Comparison of ENCODE assay signal across 18 cellular contexts in genomic region chr22:47094861-47095330, GRCh38.
DNase-seq lines count a peak whose midpoint lies in the region; ATAC-seq and TF ChIP-seq lines count a peak whose summit lies in the region.
"Had no signal": no experiment of that assay in that cellular context is flagged by ENCODE, and none has a peak within 500 bp of the region (broad histone marks: within the 10 kb centered on the region; RNA-seq: fewer than 3 reads in every experiment).

No MANE protein-coding gene starts in this region.

- TF ChIP-seq CTCF in fibroblast of lung (conservative IDR thresholded peaks at IDR 0.05 in 1 of 2, IDR thresholded peaks at IDR 0.05 in 1 of 2; ENCODE audit: low read depth in 1 of 2, low read length in 2 of 2): no peak

- H3K4me2 ChIP-seq in fibroblast of lung (ENCODE audit: extremely low read depth, insufficient read depth, low read length): no peak overlapping the region

- H3K27me3 Mint-ChIP-seq in activated naive CD8-positive, alpha-beta T cell treated with anti-CD3 and anti-CD28 coated beads, Interleukin-2, amount 50 U/mL, for 24 hours: no peaks in the 10 kb centered on the region
- no peaks in the 10 kb centered on the region for H3K27me3 Mint-ChIP-seq in activated naive CD8-positive, alpha-beta T cell treated with anti-CD3 and anti-CD28 coated beads for 36 hours

- H3K27ac ChIP-seq in SJSA1: peak overlapping the region; percentile 41
- no peak overlapping the region for H3K27ac ChIP-seq in fibroblast of lung (ENCODE audit: insufficient read depth, low read length)

- H3K36me3 ChIP-seq in SJSA1: peaks cover 6% of the 10 kb centered on the region; the same call in 1 of the 2 replicates
- H3K36me3 ChIP-seq in fibroblast of lung (ENCODE audit: control insufficient read depth, insufficient read depth, low read length): no peaks in the 10 kb centered on the region

- peak; percentile 15 for ATAC-seq in activated naive CD8-positive, alpha-beta T cell treated with anti-CD3 and anti-CD28 coated beads, Interleukin-2, amount 50 U/mL, for 24 hours
- peak; percentile 83 for ATAC-seq in stimulated activated effector memory CD8-positive, alpha-beta T cell treated with anti-CD3 and anti-CD28 coated beads, Interleukin-12 subunit alpha, Interleukin-12 subunit beta, amount 100 ng/mL, for 72 hours
- ATAC-seq in HG03097 (IDR thresholded peaks at IDR 0.05; ENCODE audit: low FRiP score, unreplicated experiment): no peak
- ATAC-seq: CD8-positive, alpha-beta T cell had no signal

- H3K27me3 ChIP-seq in SJSA1 (replicated peaks) (no peaks in the 10 kb centered on the region), fibroblast of lung (ENCODE audit: control insufficient read depth, insufficient read depth, low read length) (no peaks in the 10 kb centered on the region)

- H3K4me1 ChIP-seq in SJSA1 (replicated peaks) (peaks cover 38% of the 10 kb centered on the region), fibroblast of lung (ENCODE audit: control insufficient read depth, extremely low read depth, insufficient read depth, low read length) (no peaks in the 10 kb centered on the region)

- peaks cover 5% of the 10 kb centered on the region for H3K9me3 Mint-ChIP-seq in activated naive CD8-positive, alpha-beta T cell treated with anti-CD3 and anti-CD28 coated beads, Interleukin-2, amount 50 U/mL, for 24 hours
- H3K9me3 Mint-ChIP-seq in activated naive CD8-positive, alpha-beta T cell treated with anti-CD3 and anti-CD28 coated beads for 36 hours: peaks cover 2% of the 10 kb centered on the region
- H3K9me3 Mint-ChIP-seq in stimulated activated effector memory CD8-positive, alpha-beta T cell treated with anti-CD3 and anti-CD28 coated beads, Interleukin-12 subunit alpha, Interleukin-12 subunit beta, amount 100 ng/mL, for 72 hours: no peaks in the 10 kb centered on the region
- H3K9me3 Mint-ChIP-seq: CD8-positive, alpha-beta T cell had no signal

- H3K9me3 ChIP-seq in SJSA1 (replicated peaks) (0 out of 2 replicates have a peak, but pooled peaks cover 10% of the 10 kb centered on the region), fibroblast of lung (ENCODE audit: control insufficient read depth, insufficient read depth, low read depth, low read length) (no peaks in the 10 kb centered on the region)

- peaks cover 24% of the 10 kb centered on the region for H3K4me1 Mint-ChIP-seq in activated naive CD8-positive, alpha-beta T cell treated with anti-CD3 and anti-CD28 coated beads, Interleukin-2, amount 50 U/mL, for 24 hours
- H3K4me1 Mint-ChIP-seq in activated naive CD8-positive, alpha-beta T cell treated with anti-CD3 and anti-CD28 coated beads for 36 hours: peaks cover 18% of the 10 kb centered on the region
- peaks cover 65% of the 10 kb centered on the region for H3K4me1 Mint-ChIP-seq in stimulated activated effector memory CD8-positive, alpha-beta T cell treated with anti-CD3 and anti-CD28 coated beads, Interleukin-12 subunit alpha, Interleukin-12 subunit beta, amount 100 ng/mL, for 72 hours

- no peak overlapping the region for H2AFZ ChIP-seq in fibroblast of lung (ENCODE audit: low read length)

- H3K4me3 ChIP-seq in SJSA1 (no peak overlapping the region), fibroblast of lung (replicated peaks in 1 of 4; ENCODE audit: control extremely low read depth in 1 of 4, insufficient read depth in 1 of 4, low read depth in 3 of 4, low read length in 4 of 4) (no peak overlapping the region)

- H3K79me2 ChIP-seq in fibroblast of lung (ENCODE audit: control insufficient read depth, insufficient read depth, low read length): no peaks in the 10 kb centered on the region

- no peak overlapping the region for H3K9ac ChIP-seq in fibroblast of lung (ENCODE audit: insufficient read depth, low read length)

- DNase-seq in activated naive CD8-positive, alpha-beta T cell treated with anti-CD3 and anti-CD28 coated beads, Interleukin-2, amount 50 U/mL, for 24 hours: no peak
- no peak for DNase-seq in activated naive CD8-positive, alpha-beta T cell treated with anti-CD3 and anti-CD28 coated beads for 36 hours
- DNase-seq in SJSA1 (ENCODE audit: low read depth in 1 of 2, low spot score in 2 of 2) (peak; percentile 73), fibroblast of lung (ENCODE audit: low read depth in 2 of 2) (peak; percentile 53 to 72), SK-N-DZ (ENCODE audit: low spot score) (no peak), GDM1 (lab: John Stamatoyannopoulos, UW) (no peak)
- DNase-seq in stimulated activated effector memory CD8-positive, alpha-beta T cell treated with anti-CD3 and anti-CD28 coated beads, Interleukin-12 subunit alpha, Interleukin-12 subunit beta, amount 100 ng/mL, for 72 hours (ENCODE audit: low spot score in 2 of 2): no peak
- DNase-seq: activated CD4-positive, alpha-beta T cell treated with anti-CD3 and anti-CD28 coated beads for 1 hour; activated T-cell treated with anti-CD3 and anti-CD28 coated beads, Interleukin-2, amount 50 U/mL, for 4 hours; amygdala; CD8-positive, alpha-beta T cell; DMS79 treated with DMSO at 0.1 percent for 48 hours; endodermal cell; NCI-H2029; NCI-H524 treated with DMSO at 0.1 percent for 48 hours; occipital lobe; stimulated activated CD4-positive, alpha-beta T cell treated with anti-CD3 and anti-CD28 coated beads, Interleukin-4, amount 100 ng/mL, for 1 hour had no signal

- H3K36me3 Mint-ChIP-seq in activated naive CD8-positive, alpha-beta T cell treated with anti-CD3 and anti-CD28 coated beads, Interleukin-2, amount 50 U/mL, for 24 hours (ENCODE audit: low read depth): peaks cover 24% of the 10 kb centered on the region
- peaks cover 38% of the 10 kb centered on the region for H3K36me3 Mint-ChIP-seq in activated naive CD8-positive, alpha-beta T cell treated with anti-CD3 and anti-CD28 coated beads for 36 hours
- peaks cover 25% of the 10 kb centered on the region for H3K36me3 Mint-ChIP-seq in stimulated activated effector memory CD8-positive, alpha-beta T cell treated with anti-CD3 and anti-CD28 coated beads, Interleukin-12 subunit alpha, Interleukin-12 subunit beta, amount 100 ng/mL, for 72 hours

- H3K4me3 Mint-ChIP-seq in activated naive CD8-positive, alpha-beta T cell treated with anti-CD3 and anti-CD28 coated beads, Interleukin-2, amount 50 U/mL, for 24 hours: no peak overlapping the region
- no peak overlapping the region for H3K4me3 Mint-ChIP-seq in activated naive CD8-positive, alpha-beta T cell treated with anti-CD3 and anti-CD28 coated beads for 36 hours
- H3K4me3 Mint-ChIP-seq in stimulated activated effector memory CD8-positive, alpha-beta T cell treated with anti-CD3 and anti-CD28 coated beads, Interleukin-12 subunit alpha, Interleukin-12 subunit beta, amount 100 ng/mL, for 72 hours: peak overlapping the region; percentile 7
- H3K4me3 Mint-ChIP-seq: activated T-cell treated with anti-CD3 and anti-CD28 coated beads, Interleukin-2, amount 50 U/mL, for 4 hours; CD8-positive, alpha-beta T cell; endodermal cell had no signal

- no peaks in the 10 kb centered on the region for H4K20me1 ChIP-seq in fibroblast of lung (ENCODE audit: control insufficient read depth, extremely low read depth, insufficient read depth, low read length)

- no peak overlapping the region for H3K27ac Mint-ChIP-seq in activated naive CD8-positive, alpha-beta T cell treated with anti-CD3 and anti-CD28 coated beads, Interleukin-2, amount 50 U/mL, for 24 hours
- H3K27ac Mint-ChIP-seq in activated naive CD8-positive, alpha-beta T cell treated with anti-CD3 and anti-CD28 coated beads for 36 hours: no peak overlapping the region
- H3K27ac Mint-ChIP-seq in stimulated activated effector memory CD8-positive, alpha-beta T cell treated with anti-CD3 and anti-CD28 coated beads, Interleukin-12 subunit alpha, Interleukin-12 subunit beta, amount 100 ng/mL, for 72 hours: peak overlapping the region; percentile 56
- H3K27ac Mint-ChIP-seq: CD8-positive, alpha-beta T cell; endodermal cell had no signal

Comparison
In these comparisons a context has a peak if more than half of its experiments do, and no peak if none do; other contexts are left out.
1. DNase-seq: peak in SJSA1 (2 of 2) and fibroblast of lung (2 of 2); none in activated naive CD8-positive, alpha-beta T cell treated with anti-CD3 and anti-CD28 coated beads, Interleukin-2, amount 50 U/mL, for 24 hours (single experiment), activated naive CD8-positive, alpha-beta T cell treated with anti-CD3 and anti-CD28 coated beads for 36 hours (single experiment), stimulated activated effector memory CD8-positive, alpha-beta T cell treated with anti-CD3 and anti-CD28 coated beads, Interleukin-12 subunit alpha, Interleukin-12 subunit beta, amount 100 ng/mL, for 72 hours (0 of 2), SK-N-DZ (single experiment) and GDM1 (single experiment).